Comparison of ENCODE assay signal across 8 cellular contexts in genomic region chr1:215423288-215423687, GRCh38.
"Had no signal": no experiment of that assay in that cellular context is flagged by ENCODE, and none has a peak within 500 bp of the region (broad histone marks: within the 10 kb centered on the region; RNA-seq: fewer than 3 reads in every experiment).

No MANE protein-coding gene starts in this region.

- H2AFZ ChIP-seq: GM23248 had no signal

- H3K9me3 ChIP-seq: HAP-1 had no signal

- ATAC-seq: HCT116 had no signal

- H3K4me3 ChIP-seq: GM23248, HAP-1 had no signal

- DNase-seq: GM23248, GOT3, H7, HFFc6, KBM-7 had no signal

- H3K36me3 ChIP-seq: HAP-1 had no signal

- H3K4me2 ChIP-seq: KMS-11 had no signal

- H3K9ac ChIP-seq: GM23248, KMS-11 had no signal

- H3K27ac ChIP-seq: GM23248, KMS-11 had no signal

- H3K4me1 ChIP-seq: HAP-1 had no signal
